Comparison of ENCODE assay signal across 2 cellular contexts in the genomic region with DNA sequence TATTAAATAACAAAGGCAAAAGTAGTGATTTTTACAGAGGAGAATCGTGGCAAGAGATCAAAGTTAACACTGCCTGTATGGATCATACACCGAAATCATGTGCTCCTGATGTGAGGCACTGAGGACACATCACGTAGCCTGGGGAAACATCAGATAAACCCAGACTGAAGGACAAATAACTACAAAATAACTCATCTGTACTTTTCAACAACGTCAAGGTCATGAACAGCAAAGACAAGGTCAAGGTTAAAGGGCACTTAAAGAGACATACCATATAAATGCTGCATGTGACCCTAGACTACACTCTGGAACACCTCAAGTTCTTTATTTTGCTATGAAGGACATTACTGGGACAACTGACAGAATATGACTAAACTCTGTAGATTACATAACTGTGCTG.
TF ChIP-seq lines count a peak whose summit lies in the region.

No MANE protein-coding gene starts in this region.

TF ChIP-seq in SK-N-SH, 30 proteins besides CTCF, POLR2A, EP300 and RAD21 (continued from another document):
- TF ChIP-seq, protein P1, sequence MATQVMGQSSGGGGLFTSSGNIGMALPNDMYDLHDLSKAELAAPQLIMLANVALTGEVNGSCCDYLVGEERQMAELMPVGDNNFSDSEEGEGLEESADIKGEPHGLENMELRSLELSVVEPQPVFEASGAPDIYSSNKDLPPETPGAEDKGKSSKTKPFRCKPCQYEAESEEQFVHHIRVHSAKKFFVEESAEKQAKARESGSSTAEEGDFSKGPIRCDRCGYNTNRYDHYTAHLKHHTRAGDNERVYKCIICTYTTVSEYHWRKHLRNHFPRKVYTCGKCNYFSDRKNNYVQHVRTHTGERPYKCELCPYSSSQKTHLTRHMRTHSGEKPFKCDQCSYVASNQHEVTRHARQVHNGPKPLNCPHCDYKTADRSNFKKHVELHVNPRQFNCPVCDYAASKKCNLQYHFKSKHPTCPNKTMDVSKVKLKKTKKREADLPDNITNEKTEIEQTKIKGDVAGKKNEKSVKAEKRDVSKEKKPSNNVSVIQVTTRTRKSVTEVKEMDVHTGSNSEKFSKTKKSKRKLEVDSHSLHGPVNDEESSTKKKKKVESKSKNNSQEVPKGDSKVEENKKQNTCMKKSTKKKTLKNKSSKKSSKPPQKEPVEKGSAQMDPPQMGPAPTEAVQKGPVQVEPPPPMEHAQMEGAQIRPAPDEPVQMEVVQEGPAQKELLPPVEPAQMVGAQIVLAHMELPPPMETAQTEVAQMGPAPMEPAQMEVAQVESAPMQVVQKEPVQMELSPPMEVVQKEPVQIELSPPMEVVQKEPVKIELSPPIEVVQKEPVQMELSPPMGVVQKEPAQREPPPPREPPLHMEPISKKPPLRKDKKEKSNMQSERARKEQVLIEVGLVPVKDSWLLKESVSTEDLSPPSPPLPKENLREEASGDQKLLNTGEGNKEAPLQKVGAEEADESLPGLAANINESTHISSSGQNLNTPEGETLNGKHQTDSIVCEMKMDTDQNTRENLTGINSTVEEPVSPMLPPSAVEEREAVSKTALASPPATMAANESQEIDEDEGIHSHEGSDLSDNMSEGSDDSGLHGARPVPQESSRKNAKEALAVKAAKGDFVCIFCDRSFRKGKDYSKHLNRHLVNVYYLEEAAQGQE (IDR thresholded peaks at IDR 0.05; ENCODE audit: low read depth, low read length): no peak
- peak; percentile 32; the same call in 1 of the 2 replicates for TF ChIP-seq MXI1 (IDR thresholded peaks at IDR 0.05; ENCODE audit: low read depth, low read length)
- TF ChIP-seq NRF1 (IDR thresholded peaks at IDR 0.05; ENCODE audit: low read depth, low read length): no peak
TF ChIP-seq in SK-N-SH: peak in this region for 2.

TF ChIP-seq in HepG2, 621 proteins besides CTCF, POLR2A, EP300 and RAD21 (continued from another document):
- TF ChIP-seq, protein P2, sequence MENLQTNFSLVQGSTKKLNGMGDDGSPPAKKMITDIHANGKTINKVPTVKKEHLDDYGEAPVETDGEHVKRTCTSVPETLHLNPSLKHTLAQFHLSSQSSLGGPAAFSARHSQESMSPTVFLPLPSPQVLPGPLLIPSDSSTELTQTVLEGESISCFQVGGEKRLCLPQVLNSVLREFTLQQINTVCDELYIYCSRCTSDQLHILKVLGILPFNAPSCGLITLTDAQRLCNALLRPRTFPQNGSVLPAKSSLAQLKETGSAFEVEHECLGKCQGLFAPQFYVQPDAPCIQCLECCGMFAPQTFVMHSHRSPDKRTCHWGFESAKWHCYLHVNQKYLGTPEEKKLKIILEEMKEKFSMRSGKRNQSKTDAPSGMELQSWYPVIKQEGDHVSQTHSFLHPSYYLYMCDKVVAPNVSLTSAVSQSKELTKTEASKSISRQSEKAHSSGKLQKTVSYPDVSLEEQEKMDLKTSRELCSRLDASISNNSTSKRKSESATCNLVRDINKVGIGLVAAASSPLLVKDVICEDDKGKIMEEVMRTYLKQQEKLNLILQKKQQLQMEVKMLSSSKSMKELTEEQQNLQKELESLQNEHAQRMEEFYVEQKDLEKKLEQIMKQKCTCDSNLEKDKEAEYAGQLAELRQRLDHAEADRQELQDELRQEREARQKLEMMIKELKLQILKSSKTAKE (CRISPR knock-in tag; IDR thresholded peaks at IDR 0.05; ENCODE audit: borderline replicate concordance): peak; percentile 87
- TF ChIP-seq, protein P3, sequence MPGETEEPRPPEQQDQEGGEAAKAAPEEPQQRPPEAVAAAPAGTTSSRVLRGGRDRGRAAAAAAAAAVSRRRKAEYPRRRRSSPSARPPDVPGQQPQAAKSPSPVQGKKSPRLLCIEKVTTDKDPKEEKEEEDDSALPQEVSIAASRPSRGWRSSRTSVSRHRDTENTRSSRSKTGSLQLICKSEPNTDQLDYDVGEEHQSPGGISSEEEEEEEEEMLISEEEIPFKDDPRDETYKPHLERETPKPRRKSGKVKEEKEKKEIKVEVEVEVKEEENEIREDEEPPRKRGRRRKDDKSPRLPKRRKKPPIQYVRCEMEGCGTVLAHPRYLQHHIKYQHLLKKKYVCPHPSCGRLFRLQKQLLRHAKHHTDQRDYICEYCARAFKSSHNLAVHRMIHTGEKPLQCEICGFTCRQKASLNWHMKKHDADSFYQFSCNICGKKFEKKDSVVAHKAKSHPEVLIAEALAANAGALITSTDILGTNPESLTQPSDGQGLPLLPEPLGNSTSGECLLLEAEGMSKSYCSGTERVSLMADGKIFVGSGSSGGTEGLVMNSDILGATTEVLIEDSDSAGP (CRISPR knock-in tag; IDR thresholded peaks at IDR 0.05; ENCODE audit: borderline replicate concordance): peak; percentile 55; the same call in 1 of the 2 replicates
- TF ChIP-seq, protein P4, sequence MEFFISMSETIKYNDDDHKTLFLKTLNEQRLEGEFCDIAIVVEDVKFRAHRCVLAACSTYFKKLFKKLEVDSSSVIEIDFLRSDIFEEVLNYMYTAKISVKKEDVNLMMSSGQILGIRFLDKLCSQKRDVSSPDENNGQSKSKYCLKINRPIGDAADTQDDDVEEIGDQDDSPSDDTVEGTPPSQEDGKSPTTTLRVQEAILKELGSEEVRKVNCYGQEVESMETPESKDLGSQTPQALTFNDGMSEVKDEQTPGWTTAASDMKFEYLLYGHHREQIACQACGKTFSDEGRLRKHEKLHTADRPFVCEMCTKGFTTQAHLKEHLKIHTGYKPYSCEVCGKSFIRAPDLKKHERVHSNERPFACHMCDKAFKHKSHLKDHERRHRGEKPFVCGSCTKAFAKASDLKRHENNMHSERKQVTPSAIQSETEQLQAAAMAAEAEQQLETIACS (CRISPR knock-in tag; IDR thresholded peaks at IDR 0.05): no peak
- TF ChIP-seq FOXK1 (CRISPR knock-in tag; IDR thresholded peaks at IDR 0.05; ENCODE audit: borderline replicate concordance, low read depth) (peak; percentile 31; the same call in 1 of the 2 replicates), SOX13 (IDR thresholded peaks at IDR 0.05) (no peak), SOX13 (CRISPR knock-in tag; conservative IDR thresholded peaks at IDR 0.05 in 1 of 2, IDR thresholded peaks at IDR 0.05 in 1 of 2) (peak in 1 of 2 experiments; percentile 44; a peak in 1 of 4 replicates), MAX (IDR thresholded peaks at IDR 0.05) (no peak), FOXO1 (CRISPR knock-in tag; IDR thresholded peaks at IDR 0.05) (peak; percentile 28; the same call in 1 of the 2 replicates), THYN1 (CRISPR knock-in tag; IDR thresholded peaks at IDR 0.05; ENCODE audit: borderline replicate concordance, low read depth) (no peak), EHMT2 (IDR thresholded peaks at IDR 0.05; ENCODE audit: borderline replicate concordance, low read depth, low read length) (no peak), RXRB (CRISPR knock-in tag; IDR thresholded peaks at IDR 0.05; ENCODE audit: borderline replicate concordance) (peak; percentile 86; the same call in 1 of the 2 replicates), HNRNPH1 (optimal IDR thresholded peaks at IDR 0.05; ENCODE audit: low read depth, low read length) (no peak), BCL6 (CRISPR knock-in tag; IDR thresholded peaks at IDR 0.05) (peak; percentile 79), NR2F2 (IDR thresholded peaks at IDR 0.05; ENCODE audit: borderline replicate concordance, low read depth) (peak; percentile 34; the same call in 1 of the 2 replicates), ZNF296 (CRISPR knock-in tag; conservative IDR thresholded peaks at IDR 0.05) (no peak), RARA (CRISPR knock-in tag; IDR thresholded peaks at IDR 0.05) (peak; percentile 96), SOX5 (CRISPR knock-in tag; IDR thresholded peaks at IDR 0.05; ENCODE audit: borderline replicate concordance) (peak; percentile 45; the same call in 1 of the 2 replicates), AGO2 (optimal IDR thresholded peaks at IDR 0.05; ENCODE audit: low read depth, low read length) (no peak), NR2F6 (IDR thresholded peaks at IDR 0.05) (peak; percentile 68), NR2F6 (CRISPR knock-in tag; IDR thresholded peaks at IDR 0.05) (peak; percentile 82)
- TF ChIP-seq, protein P5, sequence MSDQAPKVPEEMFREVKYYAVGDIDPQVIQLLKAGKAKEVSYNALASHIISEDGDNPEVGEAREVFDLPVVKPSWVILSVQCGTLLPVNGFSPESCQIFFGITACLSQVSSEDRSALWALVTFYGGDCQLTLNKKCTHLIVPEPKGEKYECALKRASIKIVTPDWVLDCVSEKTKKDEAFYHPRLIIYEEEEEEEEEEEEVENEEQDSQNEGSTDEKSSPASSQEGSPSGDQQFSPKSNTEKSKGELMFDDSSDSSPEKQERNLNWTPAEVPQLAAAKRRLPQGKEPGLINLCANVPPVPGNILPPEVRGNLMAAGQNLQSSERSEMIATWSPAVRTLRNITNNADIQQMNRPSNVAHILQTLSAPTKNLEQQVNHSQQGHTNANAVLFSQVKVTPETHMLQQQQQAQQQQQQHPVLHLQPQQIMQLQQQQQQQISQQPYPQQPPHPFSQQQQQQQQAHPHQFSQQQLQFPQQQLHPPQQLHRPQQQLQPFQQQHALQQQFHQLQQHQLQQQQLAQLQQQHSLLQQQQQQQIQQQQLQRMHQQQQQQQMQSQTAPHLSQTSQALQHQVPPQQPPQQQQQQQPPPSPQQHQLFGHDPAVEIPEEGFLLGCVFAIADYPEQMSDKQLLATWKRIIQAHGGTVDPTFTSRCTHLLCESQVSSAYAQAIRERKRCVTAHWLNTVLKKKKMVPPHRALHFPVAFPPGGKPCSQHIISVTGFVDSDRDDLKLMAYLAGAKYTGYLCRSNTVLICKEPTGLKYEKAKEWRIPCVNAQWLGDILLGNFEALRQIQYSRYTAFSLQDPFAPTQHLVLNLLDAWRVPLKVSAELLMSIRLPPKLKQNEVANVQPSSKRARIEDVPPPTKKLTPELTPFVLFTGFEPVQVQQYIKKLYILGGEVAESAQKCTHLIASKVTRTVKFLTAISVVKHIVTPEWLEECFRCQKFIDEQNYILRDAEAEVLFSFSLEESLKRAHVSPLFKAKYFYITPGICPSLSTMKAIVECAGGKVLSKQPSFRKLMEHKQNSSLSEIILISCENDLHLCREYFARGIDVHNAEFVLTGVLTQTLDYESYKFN (CRISPR knock-in tag; conservative IDR thresholded peaks at IDR 0.05): peak; percentile 28; the same call in 1 of the 2 replicates
- TF ChIP-seq, protein P6, sequence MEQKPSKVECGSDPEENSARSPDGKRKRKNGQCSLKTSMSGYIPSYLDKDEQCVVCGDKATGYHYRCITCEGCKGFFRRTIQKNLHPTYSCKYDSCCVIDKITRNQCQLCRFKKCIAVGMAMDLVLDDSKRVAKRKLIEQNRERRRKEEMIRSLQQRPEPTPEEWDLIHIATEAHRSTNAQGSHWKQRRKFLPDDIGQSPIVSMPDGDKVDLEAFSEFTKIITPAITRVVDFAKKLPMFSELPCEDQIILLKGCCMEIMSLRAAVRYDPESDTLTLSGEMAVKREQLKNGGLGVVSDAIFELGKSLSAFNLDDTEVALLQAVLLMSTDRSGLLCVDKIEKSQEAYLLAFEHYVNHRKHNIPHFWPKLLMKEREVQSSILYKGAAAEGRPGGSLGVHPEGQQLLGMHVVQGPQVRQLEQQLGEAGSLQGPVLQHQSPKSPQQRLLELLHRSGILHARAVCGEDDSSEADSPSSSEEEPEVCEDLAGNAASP (CRISPR knock-in tag; IDR thresholded peaks at IDR 0.05; ENCODE audit: borderline replicate concordance): peak; percentile 53; the same call in 1 of the 2 replicates
- TF ChIP-seq, protein P7, sequence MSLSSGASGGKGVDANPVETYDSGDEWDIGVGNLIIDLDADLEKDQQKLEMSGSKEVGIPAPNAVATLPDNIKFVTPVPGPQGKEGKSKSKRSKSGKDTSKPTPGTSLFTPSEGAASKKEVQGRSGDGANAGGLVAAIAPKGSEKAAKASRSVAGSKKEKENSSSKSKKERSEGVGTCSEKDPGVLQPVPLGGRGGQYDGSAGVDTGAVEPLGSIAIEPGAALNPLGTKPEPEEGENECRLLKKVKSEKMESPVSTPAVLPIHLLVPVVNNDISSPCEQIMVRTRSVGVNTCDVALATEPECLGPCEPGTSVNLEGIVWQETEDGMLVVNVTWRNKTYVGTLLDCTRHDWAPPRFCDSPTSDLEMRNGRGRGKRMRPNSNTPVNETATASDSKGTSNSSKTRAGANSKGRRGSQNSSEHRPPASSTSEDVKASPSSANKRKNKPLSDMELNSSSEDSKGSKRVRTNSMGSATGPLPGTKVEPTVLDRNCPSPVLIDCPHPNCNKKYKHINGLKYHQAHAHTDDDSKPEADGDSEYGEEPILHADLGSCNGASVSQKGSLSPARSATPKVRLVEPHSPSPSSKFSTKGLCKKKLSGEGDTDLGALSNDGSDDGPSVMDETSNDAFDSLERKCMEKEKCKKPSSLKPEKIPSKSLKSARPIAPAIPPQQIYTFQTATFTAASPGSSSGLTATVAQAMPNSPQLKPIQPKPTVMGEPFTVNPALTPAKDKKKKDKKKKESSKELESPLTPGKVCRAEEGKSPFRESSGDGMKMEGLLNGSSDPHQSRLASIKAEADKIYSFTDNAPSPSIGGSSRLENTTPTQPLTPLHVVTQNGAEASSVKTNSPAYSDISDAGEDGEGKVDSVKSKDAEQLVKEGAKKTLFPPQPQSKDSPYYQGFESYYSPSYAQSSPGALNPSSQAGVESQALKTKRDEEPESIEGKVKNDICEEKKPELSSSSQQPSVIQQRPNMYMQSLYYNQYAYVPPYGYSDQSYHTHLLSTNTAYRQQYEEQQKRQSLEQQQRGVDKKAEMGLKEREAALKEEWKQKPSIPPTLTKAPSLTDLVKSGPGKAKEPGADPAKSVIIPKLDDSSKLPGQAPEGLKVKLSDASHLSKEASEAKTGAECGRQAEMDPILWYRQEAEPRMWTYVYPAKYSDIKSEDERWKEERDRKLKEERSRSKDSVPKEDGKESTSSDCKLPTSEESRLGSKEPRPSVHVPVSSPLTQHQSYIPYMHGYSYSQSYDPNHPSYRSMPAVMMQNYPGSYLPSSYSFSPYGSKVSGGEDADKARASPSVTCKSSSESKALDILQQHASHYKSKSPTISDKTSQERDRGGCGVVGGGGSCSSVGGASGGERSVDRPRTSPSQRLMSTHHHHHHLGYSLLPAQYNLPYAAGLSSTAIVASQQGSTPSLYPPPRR (CRISPR knock-in tag; IDR thresholded peaks at IDR 0.05; ENCODE audit: borderline replicate concordance): peak; percentile 32; the same call in 1 of the 2 replicates
TF ChIP-seq in HepG2: peak in this region for 28.
